Comparison of ENCODE assay signal across 8 cellular contexts in genomic region chr4:185209852-185210101, GRCh38. TPM values are rescaled to one million over a fixed set of nuclear protein-coding genes. Genes with fewer than 3 reads are reported as not detected.
DNase-seq lines count a peak whose midpoint lies in the region; ATAC-seq, FAIRE-seq and TF ChIP-seq lines count a peak whose summit lies in the region.
"Not testable (repeated sequence)": the region's sequence is repeated elsewhere in the genome, so short reads cannot be mapped to it uniquely, and the experiment has no call there.

No MANE protein-coding gene starts in this region.

- not testable (repeated sequence) for H3K27me3 Mint-ChIP-seq in neural progenitor cell (ENCODE audit: insufficient read depth, low read depth)

- H4K20me1 ChIP-seq in K562 (replicated peaks; ENCODE audit: control insufficient read depth, insufficient read depth, low read length) (peaks cover 13% of the 10 kb centered on the region), neural progenitor cell (ENCODE audit: low read depth) (peaks cover 22% of the 10 kb centered on the region)

- peaks cover 43% of the 10 kb centered on the region for H3K79me2 ChIP-seq in K562 (ENCODE audit: control insufficient read depth, insufficient read depth, low read length)
- peaks cover 49% of the 10 kb centered on the region for H3K79me2 ChIP-seq in neural progenitor cell (ENCODE audit: low read depth)

- H3K27ac Mint-ChIP-seq in neural progenitor cell, result not testable (repeated sequence)

- not testable (repeated sequence) for TF ChIP-seq EP300 in K562 (IDR thresholded peaks at IDR 0.05; ENCODE audit: low read length)

- peak; percentile 13 for ATAC-seq in GM21515 (IDR thresholded peaks at IDR 0.05; ENCODE audit: unreplicated experiment)
- ATAC-seq in HG03064 (IDR thresholded peaks at IDR 0.05; ENCODE audit: low read depth, unreplicated experiment), result peak; percentile 13
- ATAC-seq in K562, result peak; percentile 10; the same call in 2 of the 3 replicates
- ATAC-seq in heart right ventricle, result peak in 3 of 8 donors; percentile 0 to 43 (median 2)

- intact Hi-C loops in K562 (cut with micrococcal nuclease) (loop anchor here (5.0 kb wide), 1 partner anchor 38 kb away; no protein-coding TSS in a partner anchor), heart right ventricle (cut with DNase I) (loop anchor here in 9 of 10 donors (5.0 to 10.0 kb wide), 6 partner anchors 48 to 388 kb away; partner anchors contain the start of genes ANKRD37 (in 5 of the 9) and LRP2BP (in 5 of the 9)), tibial artery (cut with DNase I; ENCODE audit: low total_unique reads) (loop anchor here (10.0 kb wide), 2 partner anchors 255 to 385 kb away; no protein-coding TSS in a partner anchor)

- not testable (repeated sequence) for DNase-seq in NB4 (ENCODE audit: low read depth); K562 (ENCODE audit: extremely low read depth in 1 of 4, low spot score in 3 of 4); heart right ventricle; neural progenitor cell (ENCODE audit: low spot score); tibial artery

- WGBS in K562 (ENCODE audit: insufficient coverage, low coverage, missing lambda C conversion rate), result 0% methylated on average over 10 of the region's 39 CpGs
- WGBS in heart right ventricle, 2 donors, result 0% methylated on average over 5 to 35 of the region's 39 CpGs

- H3K9me3 Mint-ChIP-seq in neural progenitor cell, result not testable (repeated sequence)

- peaks cover 34 to 38% of the 10 kb centered on the region in 2 experiments; a peak in 4 of 5 replicates for H3K4me1 ChIP-seq in K562 (replicated peaks in 1 of 2; ENCODE audit: control insufficient read depth in 2 of 2, insufficient read depth in 2 of 2, low read length in 2 of 2)
- peaks cover 3 to 29% (median 22%) of the 10 kb centered on the region in 9 donors for H3K4me1 ChIP-seq in heart right ventricle
- H3K4me1 ChIP-seq in neural progenitor cell, result peaks cover 14% of the 10 kb centered on the region
- peaks cover 0 to 43% (median 5%) of the 10 kb centered on the region in 4 donors for H3K4me1 ChIP-seq in tibial artery

- peaks cover 29% of the 10 kb centered on the region for H3K4me1 Mint-ChIP-seq in neural progenitor cell

- TF ChIP-seq CTCF in NB4 (IDR thresholded peaks at IDR 0.05; ENCODE audit: low read depth, low read length); K562 (IDR thresholded peaks at IDR 0.05 in 2 of 3, conservative IDR thresholded peaks at IDR 0.05 in 1 of 3; ENCODE audit: insufficient read depth in 2 of 3, low read depth in 1 of 3, low read length in 3 of 3); heart right ventricle (IDR thresholded peaks at IDR 0.05); neural progenitor cell (IDR thresholded peaks at IDR 0.05); tibial artery (IDR thresholded peaks at IDR 0.05): not testable (repeated sequence)

- H3K9me3 ChIP-seq in K562 (replicated peaks; ENCODE audit: control insufficient read depth, insufficient read depth, low read depth, low read length); heart right ventricle; neural progenitor cell (ENCODE audit: low read depth); tibial artery: not testable (repeated sequence)

- H3F3A ChIP-seq in neural progenitor cell (ENCODE audit: low read depth), result peaks cover 15% of the 10 kb centered on the region

- not testable (repeated sequence) for H3K4me3 Mint-ChIP-seq in neural progenitor cell

- H3K36me3 Mint-ChIP-seq in neural progenitor cell, result not testable (repeated sequence)

- not testable (repeated sequence) for H3K36me3 ChIP-seq in K562 (ENCODE audit: control insufficient read depth, insufficient read depth, low read length); heart right ventricle; neural progenitor cell; tibial artery

- not testable (repeated sequence) for TF ChIP-seq POLR2A in NB4 (IDR thresholded peaks at IDR 0.05; ENCODE audit: extremely low read depth, insufficient read length); K562 (conservative IDR thresholded peaks at IDR 0.05)

- peak overlapping the region; percentile 18; the same call in 1 of the 2 replicates for H2AFZ ChIP-seq in K562 (ENCODE audit: low read depth, low read length)
- H2AFZ ChIP-seq in neural progenitor cell (replicated peaks), result peak overlapping the region; percentile 77

- not testable (repeated sequence) for TF ChIP-seq RAD21 in K562 (CRISPR knock-in tag; conservative IDR thresholded peaks at IDR 0.05 in 1 of 2, IDR thresholded peaks at IDR 0.05 in 1 of 2)

- not testable (repeated sequence) for FAIRE-seq in K562 (lab: Jason Lieb, UNC)

- not testable (repeated sequence) for BruUV-seq in K562 (replicated peaks; lab: Mats Ljungman, UMichigan)

- H3K27ac ChIP-seq in K562 (ENCODE audit: extremely low read depth, low read depth, low read length) (peak overlapping the region; percentile 44; the same call in 1 of the 3 replicates), heart right ventricle (peak overlapping the region; percentile 65 to 91 (median 87)), tibial artery (peak overlapping the region; percentile 85 to 99)
- not testable (repeated sequence) for H3K27ac ChIP-seq in neural progenitor cell

- H3K4me2 ChIP-seq in K562 (ENCODE audit: insufficient read depth, low read length) (peak overlapping the region; percentile 83; the same call in 1 of the 2 replicates), neural progenitor cell (peak overlapping the region; percentile 85)

- CTCF ChIA-PET in K562 (lab: Yijun Ruan, JAX; ENCODE audit: low intra/inter-chr PET ratio), result not testable (repeated sequence)

- in situ Hi-C loops in K562 (cut with MboI), result loop anchor here (10.0 kb wide), 1 partner anchor 185 kb away; the partner anchor contains the start of genes ANKRD37 and LRP2BP

- peak overlapping the region; percentile 99 for H3K4me3 ChIP-seq in GM08714 (ENCODE audit: low read length)
- H3K4me3 ChIP-seq in NB4 (ENCODE audit: low read depth, low read length), result peak overlapping the region; percentile 40
- H3K4me3 ChIP-seq in K562, result peak overlapping the region; percentile 68
- peak overlapping the region; percentile 54 to 94 (median 70) for H3K4me3 ChIP-seq in heart right ventricle
- peak overlapping the region; percentile 90 for H3K4me3 ChIP-seq in neural progenitor cell
- H3K4me3 ChIP-seq in tibial artery, result peak overlapping the region; percentile 85 to 97

- not testable (repeated sequence) for H3K27me3 ChIP-seq in K562 (ENCODE audit: control insufficient read depth in 2 of 2, insufficient read depth in 2 of 2, low read length in 2 of 2); tibial artery
- H3K27me3 ChIP-seq in heart right ventricle (peaks cover 0 to 43% (median 0%) of the 10 kb centered on the region in 7 donors), neural progenitor cell (peaks cover 15% of the 10 kb centered on the region)

- H3K9me1 ChIP-seq in K562 (ENCODE audit: control insufficient read depth, insufficient read depth, low read length), result not testable (repeated sequence)

- H3K9ac ChIP-seq in K562 (ENCODE audit: insufficient read depth in 1 of 2, low read depth in 2 of 2, low read length in 2 of 2) (peak overlapping the region; percentile 50 to 91; a peak in 3 of 4 replicates), neural progenitor cell (peak overlapping the region; percentile 55)

- POLR2A ChIA-PET in K562 (lab: Yijun Ruan, JAX), result interaction anchor here (0.7 kb wide), 1 partner anchor 364 kb away, joined by 3 read pairs; no protein-coding TSS in a partner anchor

RNA-seq across cellular contexts. Expression of gene SNX25, which starts 0.4 kb away (rescaled TPM):
- total RNA-seq in K562 (2011; cell fraction: chromatin; rRNA removed; ENCODE audit: low replicate concordance), result 50.4 and 67.3 TPM in 2 replicates
- total RNA-seq in K562 (2011; cell fraction: nucleolus; rRNA removed), result 12.7 and 16.2 TPM in 2 replicates
- 27.6 and 33.9 TPM in 2 replicates for total RNA-seq in K562 (2011; cell fraction: nucleoplasm; rRNA removed)
- total RNA-seq in K562 (2014; rRNA removed) (9.4 and 10.4 TPM in 2 replicates), K562 (2014; rRNA removed; fragmentation: Illumina TruSeq; extraction: Trizol) (15.5 and 18.0 TPM in 2 replicates), K562 (2015; rRNA removed; fragmentation: Illumina TruSeq; extraction: Trizol) (12.7 and 14.4 TPM in 2 replicates), K562 (2021) (12.6 and 14.4 TPM in 2 replicates), heart right ventricle (10 to 100 TPM in 3 of 10 donors, 1 to 10 TPM in 7; 7.4 to 12.6 (median 9.8) TPM), neural progenitor cell (ENCODE audit: low replicate concordance) (39.2 and 50.8 TPM in 2 replicates)
- polyA plus RNA-seq in K562 (2011; rRNA removed) (21.9 and 23.4 TPM in 2 replicates), K562 (2014; fragmentation: Illumina TruSeq; extraction: Trizol) (10.4 and 13.3 TPM in 2 replicates), K562 (2014; fragmentation: Nextera tagmentation; extraction: Ambion mirVana) (1 to 10 TPM; 2.5 TPM), K562 (2014; rRNA removed) (9.5 and 9.6 TPM in 2 replicates), heart right ventricle (1 to 10 TPM; 4.4 to 6.3 TPM)
- polyA plus RNA-seq in K562 (2011; cell fraction: cytosol; rRNA removed), result 2.3 and 9.1 TPM in 2 replicates
- polyA plus RNA-seq in K562 (2011; cell fraction: nucleus; rRNA removed), result 13.5 and 17.9 TPM in 2 replicates
- 6.5 and 10.3 TPM in 2 replicates for polyA plus RNA-seq in K562 (2012)
- 57.4 and 75.6 TPM in 2 replicates for polyA minus RNA-seq in K562 (2011; rRNA and poly(A)+ RNA removed)
- polyA minus RNA-seq in K562 (2011; cell fraction: cytosol; rRNA and poly(A)+ RNA removed), result 14.9 and 15.0 TPM in 2 replicates
- polyA minus RNA-seq in K562 (2011; cell fraction: nucleus; rRNA and poly(A)+ RNA removed), result 11.8 and 26.8 TPM in 2 replicates

RNA-seq across cellular contexts. Expression of gene CFAP97, which starts 6.0 kb away (rescaled TPM):
- 13.8 and 79.1 TPM in 2 replicates for total RNA-seq in K562 (2011; cell fraction: chromatin; rRNA removed; ENCODE audit: low replicate concordance)
- total RNA-seq in K562 (2011; cell fraction: nucleolus; rRNA removed), result 7.0 and 11.4 TPM in 2 replicates
- total RNA-seq in K562 (2011; cell fraction: nucleoplasm; rRNA removed), result 19.9 and 32.4 TPM in 2 replicates
- total RNA-seq in K562 (2014; rRNA removed), result 19.9 and 22.0 TPM in 2 replicates
- total RNA-seq in K562 (2014; rRNA removed; fragmentation: Illumina TruSeq; extraction: Trizol), result 57.7 and 68.7 TPM in 2 replicates
- 51.3 and 57.5 TPM in 2 replicates for total RNA-seq in K562 (2015; rRNA removed; fragmentation: Illumina TruSeq; extraction: Trizol)
- total RNA-seq in K562 (2021), result 42.7 and 44.6 TPM in 2 replicates
- 48.0 and 57.8 TPM in 2 replicates for polyA plus RNA-seq in K562 (2011; rRNA removed)
- 9.1 and 19.2 TPM in 2 replicates for polyA plus RNA-seq in K562 (2011; cell fraction: cytosol; rRNA removed)
- polyA plus RNA-seq in K562 (2011; cell fraction: nucleus; rRNA removed), result 14.3 and 16.2 TPM in 2 replicates
- 23.9 and 27.7 TPM in 2 replicates for polyA plus RNA-seq in K562 (2012)
- polyA plus RNA-seq in K562 (2014; fragmentation: Illumina TruSeq; extraction: Trizol), result 35.7 and 44.4 TPM in 2 replicates
- polyA plus RNA-seq in K562 (2014; fragmentation: Nextera tagmentation; extraction: Ambion mirVana), result 10 to 100 TPM; 17.3 to 42.7 TPM
- 21.3 and 24.6 TPM in 2 replicates for polyA plus RNA-seq in K562 (2014; rRNA removed)
- polyA minus RNA-seq in K562 (2011; rRNA and poly(A)+ RNA removed), result 82.2 and 111 TPM in 2 replicates
- polyA minus RNA-seq in K562 (2011; cell fraction: cytosol; rRNA and poly(A)+ RNA removed), result 22.3 and 34.3 TPM in 2 replicates
- polyA minus RNA-seq in K562 (2011; cell fraction: nucleus; rRNA and poly(A)+ RNA removed), result 14.9 and 27.8 TPM in 2 replicates
- total RNA-seq in heart right ventricle, result 10 to 100 TPM; 10.6 to 20.9 (median 13.0) TPM
- polyA plus RNA-seq in heart right ventricle, result 1 to 10 TPM; 3.3 to 4.0 TPM
- 45.6 and 78.6 TPM in 2 replicates for total RNA-seq in neural progenitor cell (ENCODE audit: low replicate concordance)

Comparison
In these comparisons a context has a peak if more than half of its experiments do, and no peak if none do; other contexts are left out.
1. H3K4me3 ChIP-seq: peak in every context shown above with its lines; median percentile 99 in GM08714; 91 in tibial artery; 90 in neural progenitor cell; 70 in heart right ventricle; 68 in K562; 40 in NB4.